Comparison of ENCODE assay signal across 12 cellular contexts in genomic region chr1:156493749-156494148, GRCh38. TPM values are rescaled to one million over a fixed set of nuclear protein-coding genes. Genes with fewer than 3 reads are reported as not detected.
DNase-seq lines count a peak whose midpoint lies in the region; ATAC-seq and TF ChIP-seq lines count a peak whose summit lies in the region.
"Had no signal": no experiment of that assay in that cellular context is flagged by ENCODE, and none has a peak within 500 bp of the region (broad histone marks: within the 10 kb centered on the region; RNA-seq: fewer than 3 reads in every experiment).

No MANE protein-coding gene starts in this region.

- peaks cover 76% of the 10 kb centered on the region for H3K79me2 ChIP-seq in GM23338 (replicated peaks; ENCODE audit: insufficient read depth)

- H3K4me1 Mint-ChIP-seq in natural killer cell treated with Interleukin-12 subunit alpha and Interleukin-12 subunit beta and Interleukin-15 and Interleukin-18, amount 100 ng/mL, for 72 hours (ENCODE audit: low read depth in 2 of 2): peaks cover 82 to 83% of the 10 kb centered on the region in 2 donors
- peaks cover 93% of the 10 kb centered on the region for H3K4me1 Mint-ChIP-seq in GM23338

- H3K4me1 ChIP-seq in heart right ventricle (peaks cover 96 to 100% (median 100%) of the 10 kb centered on the region in 9 donors), body of pancreas (peaks cover 100% of the 10 kb centered on the region), vagina (peaks cover 100% of the 10 kb centered on the region), GM23338 (ENCODE audit: insufficient read depth) (peaks cover 78% of the 10 kb centered on the region)

- H3K4me2 ChIP-seq in GM23338: no peak overlapping the region

- H4K20me1 ChIP-seq in GM23338 (replicated peaks; ENCODE audit: insufficient read depth): peaks cover 12% of the 10 kb centered on the region

- DNase-seq in heart right ventricle (no peak), Right ventricle myocardium inferior (ENCODE audit: missing footprints) (no peak), body of pancreas (no peak), vagina (ENCODE audit: extremely low spot score in 2 of 2) (no peak), GM23338 (ENCODE audit: low spot score) (no peak)
- no peak for DNase-seq in natural killer cell treated with Interleukin-12 subunit alpha and Interleukin-12 subunit beta and Interleukin-15 and Interleukin-18, amount 100 ng/mL, for 72 hours (ENCODE audit: low spot score)
- no peak for DNase-seq in stimulated activated CD4-positive, alpha-beta T cell treated with anti-CD3 and anti-CD28 coated beads, Interleukin-2, amount 100 ng/mL, for 48 hours
- DNase-seq: activated CD4-positive, CD25-positive, alpha-beta regulatory T cell; activated naive CD4-positive, alpha-beta T cell treated with anti-CD3 and anti-CD28 coated beads, Interleukin-2, amount 50 U/mL, for 16 hours; NCI-H1417 had no signal

- H3K27me3 ChIP-seq in heart right ventricle (no peaks in the 10 kb centered on the region), body of pancreas (no peaks in the 10 kb centered on the region), vagina (no peaks in the 10 kb centered on the region), GM23338 (ENCODE audit: insufficient read depth) (no peaks in the 10 kb centered on the region)

- H3K9me3 ChIP-seq in heart right ventricle (no peaks in the 10 kb centered on the region), body of pancreas (no peaks in the 10 kb centered on the region), vagina (no peaks in the 10 kb centered on the region)

- no peaks in the 10 kb centered on the region for H3F3A ChIP-seq in GM23338 (replicated peaks; ENCODE audit: low read depth)

- H3K9me3 Mint-ChIP-seq in natural killer cell treated with Interleukin-12 subunit alpha and Interleukin-12 subunit beta and Interleukin-15 and Interleukin-18, amount 100 ng/mL, for 72 hours: no peaks in the 10 kb centered on the region
- H3K9me3 Mint-ChIP-seq in GM23338: no peaks in the 10 kb centered on the region

- H3K4me3 ChIP-seq in heart right ventricle (peak overlapping the region in 4 of 10 donors; percentile 14 to 37 (median 20)), body of pancreas (no peak overlapping the region), vagina (peak overlapping the region; percentile 0 to 24), GM23338 (no peak overlapping the region)

- H3K36me3 ChIP-seq in heart right ventricle: peaks cover 0 to 18% (median 4%) of the 10 kb centered on the region in 9 donors
- H3K36me3 ChIP-seq in body of pancreas (replicated peaks in 1 of 2; ENCODE audit: insufficient read depth in 1 of 2, low read depth in 2 of 2): no peaks in the 10 kb centered on the region
- no peaks in the 10 kb centered on the region for H3K36me3 ChIP-seq in vagina
- no peaks in the 10 kb centered on the region for H3K36me3 ChIP-seq in GM23338 (ENCODE audit: insufficient read depth)

- no peak for TF ChIP-seq POLR2A in body of pancreas (IDR thresholded peaks at IDR 0.05)
- no peak for TF ChIP-seq POLR2A in vagina (IDR thresholded peaks at IDR 0.05)

- no peaks in the 10 kb centered on the region for H3K36me3 Mint-ChIP-seq in natural killer cell treated with Interleukin-12 subunit alpha and Interleukin-12 subunit beta and Interleukin-15 and Interleukin-18, amount 100 ng/mL, for 72 hours
- H3K36me3 Mint-ChIP-seq in GM23338 (ENCODE audit: low read depth): peaks cover 6% of the 10 kb centered on the region; the same call in 2 of the 3 replicates

- no peak overlapping the region for H2AFZ ChIP-seq in GM23338

- H3K9me2 ChIP-seq in GM23338 (ENCODE audit: insufficient read depth): no peaks in the 10 kb centered on the region

- H3K27me3 Mint-ChIP-seq in natural killer cell treated with Interleukin-12 subunit alpha and Interleukin-12 subunit beta and Interleukin-15 and Interleukin-18, amount 100 ng/mL, for 72 hours: no peaks in the 10 kb centered on the region
- H3K27me3 Mint-ChIP-seq in GM23338 (ENCODE audit: insufficient read depth, low read depth, poor library complexity): peaks cover 19% of the 10 kb centered on the region

- peak overlapping the region in 9 of 10 donors; percentile 5 to 100 (median 97) for H3K27ac ChIP-seq in heart right ventricle
- peak overlapping the region in 3 of 4 donors; percentile 3 to 63 (median 60) for H3K27ac ChIP-seq in body of pancreas
- H3K27ac ChIP-seq in vagina: peak overlapping the region; percentile 99
- H3K27ac ChIP-seq in GM23338 (ENCODE audit: low read depth): no peak overlapping the region
- H3K27ac ChIP-seq: epithelial cell of prostate had no signal

- peak overlapping the region; percentile 17 for H3K4me3 Mint-ChIP-seq in natural killer cell treated with Interleukin-12 subunit alpha and Interleukin-12 subunit beta and Interleukin-15 and Interleukin-18, amount 100 ng/mL, for 72 hours
- no peak overlapping the region for H3K4me3 Mint-ChIP-seq in GM23338

- no peak for ATAC-seq in heart right ventricle
- no peak for ATAC-seq in Right ventricle myocardium inferior
- no peak for ATAC-seq in body of pancreas
- no peak for ATAC-seq in natural killer cell treated with Interleukin-12 subunit alpha and Interleukin-12 subunit beta and Interleukin-15 and Interleukin-18, amount 100 ng/mL, for 72 hours
- no peak for ATAC-seq in GM23338
- no peak for ATAC-seq in GM19328 (IDR thresholded peaks at IDR 0.05; ENCODE audit: unreplicated experiment)

- H3K27ac Mint-ChIP-seq in natural killer cell treated with Interleukin-12 subunit alpha and Interleukin-12 subunit beta and Interleukin-15 and Interleukin-18, amount 100 ng/mL, for 72 hours: peak overlapping the region; percentile 44 to 77
- no peak overlapping the region for H3K27ac Mint-ChIP-seq in GM23338

- TF ChIP-seq CTCF in heart right ventricle (IDR thresholded peaks at IDR 0.05) (no peak), body of pancreas (IDR thresholded peaks at IDR 0.05) (no peak), vagina (IDR thresholded peaks at IDR 0.05) (no peak), GM23338 (conservative IDR thresholded peaks at IDR 0.05; ENCODE audit: low read depth in 2 of 2) (no peak)

- intact Hi-C loops in heart right ventricle (cut with DNase I) (loop anchor here in 1 of 10 donors (5.0 kb wide), 1 partner anchor 99 kb away; the partner anchor contains the start of gene NAXE), Right ventricle myocardium inferior (cut with DNase I) (no loop called here), body of pancreas (cut with DNase I) (no loop called here), vagina (cut with DNase I) (no loop called here)

TF ChIP-seq in GM23338, 12 proteins besides CTCF, POLR2A, EP300 and RAD21:
- TF ChIP-seq JUNB (IDR thresholded peaks at IDR 0.05; ENCODE audit: unreplicated experiment): no peak
- TF ChIP-seq ZNF331 (CRISPR knock-in tag; IDR thresholded peaks at IDR 0.05; ENCODE audit: low read depth): no peak
- TF ChIP-seq EZH2 (IDR thresholded peaks at IDR 0.05; ENCODE audit: low read depth, unreplicated experiment): no peak
- no peak for TF ChIP-seq POLR2AphosphoS5 (IDR thresholded peaks at IDR 0.05; ENCODE audit: low read depth)

RNA-seq across cellular contexts. Expression of gene MEF2D, which starts 6.8 kb away (rescaled TPM):
- 100 to 1,000 TPM in 4 of 10 donors, 10 to 100 TPM in 6; 81.1 to 127 (median 96.5) TPM for total RNA-seq in heart right ventricle
- 10 to 100 TPM; 31.6 to 37.7 TPM for polyA plus RNA-seq in heart right ventricle
- total RNA-seq in Right ventricle myocardium inferior: 99.7 TPM
- 10 to 100 TPM; 15.6 to 18.1 TPM for total RNA-seq in body of pancreas
- 10 to 100 TPM; 48.1 to 62.2 TPM for total RNA-seq in natural killer cell treated with Interleukin-12 subunit alpha and Interleukin-12 subunit beta and Interleukin-15 and Interleukin-18, amount 100 ng/mL, for 72 hours
- 33.9 TPM for total RNA-seq in vagina
- 9.7 and 15.5 TPM in 2 replicates for total RNA-seq in GM23338 (2014; rRNA removed; shearing (Covaris generic))
- 10.4 and 10.6 TPM in 2 replicates for polyA plus RNA-seq in GM23338 (2016; fragmentation: Nextera tagmentation; extraction: Ambion mirVana)

Comparison
In these comparisons a context has a peak if more than half of its experiments do, and no peak if none do; other contexts are left out.
1. H3K4me3 ChIP-seq: peak in vagina (2 of 2); none in body of pancreas (0 of 2) and GM23338 (single experiment).